23 cellular contexts compared by ENCODE assay signal in the genomic region with DNA sequence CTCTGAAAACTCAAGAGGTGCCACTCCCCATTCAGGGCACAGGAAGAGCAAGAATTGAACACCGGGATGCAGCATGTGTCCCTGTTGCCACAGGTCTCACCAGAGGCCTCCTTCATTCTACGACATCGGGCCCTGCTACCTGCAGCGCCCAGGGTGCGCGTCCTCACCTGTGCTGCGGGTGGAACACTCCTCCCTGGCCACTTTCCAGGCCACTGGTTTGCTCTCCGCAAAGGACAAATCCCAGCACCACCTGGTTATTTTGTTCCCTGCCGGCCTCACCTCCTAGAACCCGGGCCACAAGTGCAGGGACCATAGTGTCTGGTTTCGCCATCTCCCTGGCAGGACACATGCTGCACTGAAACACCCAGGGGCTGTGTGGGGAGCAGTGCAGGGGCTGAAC. TPM values are rescaled to one million over a fixed set of nuclear protein-coding genes. Genes with fewer than 3 reads are reported as not detected.
DNase-seq lines count a peak whose midpoint lies in the region; ATAC-seq and TF ChIP-seq lines count a peak whose summit lies in the region.
"Had no signal": no experiment of that assay in that cellular context is flagged by ENCODE, and none has a peak within 500 bp of the region (broad histone marks: within the 10 kb centered on the region; RNA-seq: fewer than 3 reads in every experiment).

No MANE protein-coding gene starts in this region.

- H2BK5ac ChIP-seq in IMR-90 (ENCODE audit: low read depth, low read length, poor library complexity, severe bottlenecking) = no peak overlapping the region
- H2BK5ac ChIP-seq in mesenchymal stem cell (ENCODE audit: low read depth, low read length, poor library complexity, severe bottlenecking) = no peak overlapping the region

- H3K79me1 ChIP-seq in IMR-90 (ENCODE audit: low read depth in 1 of 2, low read length in 2 of 2) (peaks cover 0 to 10% of the 10 kb centered on the region in 2 experiments; a peak in 2 of 4 replicates), mesenchymal stem cell (replicated peaks; ENCODE audit: low read length, poor library complexity, severe bottlenecking) (no peaks in the 10 kb centered on the region)

- no peaks in the 10 kb centered on the region for H3K27me3 ChIP-seq in IMR-90 (ENCODE audit: control insufficient read depth, insufficient read depth, low read length)
- H3K27me3 ChIP-seq in mesenchymal stem cell (ENCODE audit: control insufficient read depth in 1 of 2, insufficient read depth in 1 of 2, low read length in 2 of 2) = peaks cover 0 to 21% of the 10 kb centered on the region in 2 experiments
- H3K27me3 ChIP-seq: MG63 had no signal

- H3K27ac Mint-ChIP-seq in activated naive CD8-positive, alpha-beta T cell = peak overlapping the region; percentile 6
- no peak overlapping the region for H3K27ac Mint-ChIP-seq in activated naive CD8-positive, alpha-beta T cell treated with anti-CD3 and anti-CD28 coated beads for 36 hours
- H3K27ac Mint-ChIP-seq in type B pancreatic cell = peak overlapping the region; percentile 43
- H3K27ac Mint-ChIP-seq: T-cell had no signal

- H3K27ac ChIP-seq in IMR-90 (ENCODE audit: insufficient read depth, low read length) = no peak overlapping the region
- no peak overlapping the region for H3K27ac ChIP-seq in mesenchymal stem cell (ENCODE audit: low read length, poor library complexity, severe bottlenecking)
- H3K27ac ChIP-seq: C4-2B had no signal

- H4K91ac ChIP-seq in IMR-90 (ENCODE audit: insufficient read depth, low read depth, low read length) = no peak overlapping the region
- no peak overlapping the region for H4K91ac ChIP-seq in mesenchymal stem cell (ENCODE audit: low read length)

- no peak for TF ChIP-seq POLR2A in IMR-90 (IDR thresholded peaks at IDR 0.05; ENCODE audit: low read depth, low read length)

- no peak overlapping the region for H3K56ac ChIP-seq in IMR-90 (ENCODE audit: extremely low read depth, insufficient read depth, low read length)

- no peak for TF ChIP-seq CTCF in IMR-90 (conservative IDR thresholded peaks at IDR 0.05; ENCODE audit: low read depth, low read length)
- no peak for TF ChIP-seq CTCF in type B pancreatic cell (conservative IDR thresholded peaks at IDR 0.05)

- 80% methylated on average over 9 of the region's 11 CpGs; no CpG with 5 or more reads in 1 of the 2 experiments for WGBS in IMR-90 (ENCODE audit: extremely low coverage in 2 of 2, insufficient read length in 1 of 2), 2 experiments
- WGBS in mesenchymal stem cell = 92% methylated on average over 11 of the region's 11 CpGs

- TF ChIP-seq RAD21 in IMR-90 (IDR thresholded peaks at IDR 0.05; ENCODE audit: low read length) = no peak

- H3K36me3 Mint-ChIP-seq in activated naive CD8-positive, alpha-beta T cell = no peaks in the 10 kb centered on the region
- H3K36me3 Mint-ChIP-seq in activated naive CD8-positive, alpha-beta T cell treated with anti-CD3 and anti-CD28 coated beads for 36 hours = peaks cover 2% of the 10 kb centered on the region
- H3K36me3 Mint-ChIP-seq in type B pancreatic cell = peaks cover 3% of the 10 kb centered on the region

- H3K4me1 ChIP-seq in IMR-90 (ENCODE audit: control insufficient read depth, insufficient read depth, low read length) (peaks cover 13% of the 10 kb centered on the region), mesenchymal stem cell (ENCODE audit: control insufficient read depth, insufficient read depth, low read depth, low read length) (peaks cover 29% of the 10 kb centered on the region)

- no peak overlapping the region for H3K4me3 ChIP-seq in IMR-90 (ENCODE audit: insufficient read depth, low read depth, low read length)
- no peak overlapping the region for H3K4me3 ChIP-seq in mesenchymal stem cell (ENCODE audit: insufficient read depth in 1 of 2, low read depth in 1 of 2, low read length in 2 of 2)
- H3K4me3 ChIP-seq: MG63 had no signal

- H3K36me3 ChIP-seq in IMR-90 (ENCODE audit: control insufficient read depth, insufficient read depth, low read length) (peaks cover 41% of the 10 kb centered on the region; the same call in 1 of the 2 replicates), mesenchymal stem cell (ENCODE audit: control insufficient read depth in 1 of 2, insufficient read depth in 2 of 2, low read depth in 1 of 2, low read length in 2 of 2) (peaks cover 28 to 43% of the 10 kb centered on the region in 2 experiments)

- H2AFZ ChIP-seq in IMR-90 (replicated peaks; ENCODE audit: low read length, poor library complexity) (peak overlapping the region; percentile 58), mesenchymal stem cell (ENCODE audit: low read depth, low read length) (no peak overlapping the region)

- H4K20me1 ChIP-seq in IMR-90 (ENCODE audit: insufficient read depth, low read length) = peaks cover 5% of the 10 kb centered on the region

- H3K9me3 ChIP-seq in IMR-90 (ENCODE audit: control insufficient read depth, insufficient read depth, low read length) = no peaks in the 10 kb centered on the region
- H3K9me3 ChIP-seq in mesenchymal stem cell (ENCODE audit: control insufficient read depth, low read length) = no peaks in the 10 kb centered on the region
- H3K9me3 ChIP-seq: Caco-2, MG63 had no signal

- H3K9me3 Mint-ChIP-seq in activated naive CD8-positive, alpha-beta T cell (ENCODE audit: low read depth) = no peaks in the 10 kb centered on the region
- no peaks in the 10 kb centered on the region for H3K9me3 Mint-ChIP-seq in activated naive CD8-positive, alpha-beta T cell treated with anti-CD3 and anti-CD28 coated beads for 36 hours
- peaks cover 4% of the 10 kb centered on the region for H3K9me3 Mint-ChIP-seq in type B pancreatic cell
- H3K9me3 Mint-ChIP-seq: T-cell had no signal

- dilution Hi-C loops in IMR-90 (cut with HindIII; ENCODE audit: low sequenced_read_pairs, unreplicated experiment) = no loop called here

- intact Hi-C loops in IMR-90 (cut with micrococcal nuclease) = loop anchor here (5.0 kb wide), 2 partner anchors 118 to 158 kb away; partner anchors contain the start of genes FLNA and TAFAZZIN

- ATAC-seq in IMR-90 (ENCODE audit: low read depth) = no peak
- ATAC-seq: HCT116, PC-3, SK-N-SH treated with all-trans-retinoic acid at 6 μM for 48 hours, T-cell had no signal

- H3K4ac ChIP-seq in IMR-90 (ENCODE audit: low read depth, low read length) = no peak overlapping the region
- no peak overlapping the region for H3K4ac ChIP-seq in mesenchymal stem cell (ENCODE audit: low read depth in 1 of 2, low read length in 2 of 2)

- DNase-seq in activated naive CD8-positive, alpha-beta T cell treated with anti-CD3 and anti-CD28 coated beads for 36 hours = no peak
- DNase-seq in IMR-90 = no peak
- DNase-seq in mesenchymal stem cell = no peak
- DNase-seq in type B pancreatic cell (ENCODE audit: extremely low spot score, unreplicated experiment) = no peak
- no peak for DNase-seq in AG08396 (ENCODE audit: low spot score)
- no peak for DNase-seq in T-helper 1 cell
- DNase-seq: ACHN, AML-193, Caco-2, GOT3, Kasumi-1, MG63, NCI-H1092, NCI-H2081, NCI-H774, PC-3, RPMI8226, SIG-M5, T-cell had no signal

- no peak overlapping the region for H4K8ac ChIP-seq in IMR-90 (ENCODE audit: low read depth in 2 of 2, low read length in 2 of 2)
- no peak overlapping the region for H4K8ac ChIP-seq in mesenchymal stem cell (ENCODE audit: low read length)

- H2AK9ac ChIP-seq in IMR-90 (replicated peaks; ENCODE audit: low read depth, low read length, poor library complexity) = peak overlapping the region; percentile 42

- POLR2A ChIA-PET in IMR-90 (lab: Charles Lee; ENCODE audit: unreplicated experiment) = no interaction called here

- no peak overlapping the region for H2BK12ac ChIP-seq in mesenchymal stem cell (ENCODE audit: low read length in 2 of 2)

- H3K4me2 ChIP-seq in IMR-90 (ENCODE audit: low read depth, low read length) (no peak overlapping the region), mesenchymal stem cell (ENCODE audit: low read length, poor library complexity, severe bottlenecking) (no peak overlapping the region)

- H3K14ac ChIP-seq in IMR-90 (replicated peaks; ENCODE audit: low read depth, low read length) (no peak overlapping the region), mesenchymal stem cell (ENCODE audit: low read length in 2 of 2) (no peak overlapping the region)

- H3K18ac ChIP-seq in IMR-90 (ENCODE audit: low read depth, low read length) (no peak overlapping the region), mesenchymal stem cell (ENCODE audit: low read depth in 1 of 2, low read length in 2 of 2) (no peak overlapping the region)

- no peak overlapping the region for H3K9ac ChIP-seq in IMR-90 (ENCODE audit: low read depth, low read length)
- no peak overlapping the region for H3K9ac ChIP-seq in mesenchymal stem cell (ENCODE audit: low read length)

- H2BK15ac ChIP-seq in IMR-90 (ENCODE audit: low read depth, low read length) (no peak overlapping the region), mesenchymal stem cell (ENCODE audit: low read depth, poor library complexity, severe bottlenecking) (peak overlapping the region; percentile 30)

- no peak overlapping the region for H2BK120ac ChIP-seq in IMR-90 (ENCODE audit: low read depth, low read length)
- no peak overlapping the region for H2BK120ac ChIP-seq in mesenchymal stem cell (ENCODE audit: low read depth, low read length)

- CTCF ChIA-PET in IMR-90 (lab: Yijun Ruan, JAX) = no interaction called here

- in situ Hi-C loops in IMR-90 (cut with MboI; ENCODE audit: low sequenced_read_pairs) = loop anchor here (25.0 kb wide), 1 partner anchor 1568 kb away; no protein-coding TSS in a partner anchor

- BruUV-seq in IMR-90 (replicated peaks; lab: Mats Ljungman, UMichigan) = no TSS peak

- H3K4me3 Mint-ChIP-seq in activated naive CD8-positive, alpha-beta T cell = no peak overlapping the region
- H3K4me3 Mint-ChIP-seq in activated naive CD8-positive, alpha-beta T cell treated with anti-CD3 and anti-CD28 coated beads for 36 hours = no peak overlapping the region
- no peak overlapping the region for H3K4me3 Mint-ChIP-seq in type B pancreatic cell
- H3K4me3 Mint-ChIP-seq: T-cell had no signal

- peaks cover 17% of the 10 kb centered on the region for H3K4me1 Mint-ChIP-seq in activated naive CD8-positive, alpha-beta T cell (ENCODE audit: low read depth)
- H3K4me1 Mint-ChIP-seq in activated naive CD8-positive, alpha-beta T cell treated with anti-CD3 and anti-CD28 coated beads for 36 hours = peaks cover 15% of the 10 kb centered on the region
- H3K4me1 Mint-ChIP-seq in type B pancreatic cell (ENCODE audit: unreplicated experiment) = no peaks in the 10 kb centered on the region

- no peak overlapping the region for H4K5ac ChIP-seq in IMR-90 (ENCODE audit: low read depth, low read length)

- H2AK5ac ChIP-seq in IMR-90 (ENCODE audit: low read depth, low read length) (no peak overlapping the region), mesenchymal stem cell (ENCODE audit: low read length, severe bottlenecking) (no peak overlapping the region)

- 0 out of 2 replicates have a peak, but pooled peaks cover 2% of the 10 kb centered on the region for H3K9me1 ChIP-seq in IMR-90 (ENCODE audit: insufficient read depth, low read length)

- H2BK20ac ChIP-seq in IMR-90 (ENCODE audit: low read depth, low read length) = no peak overlapping the region

- H3K23ac ChIP-seq in IMR-90 (ENCODE audit: low read depth, low read length) (no peak overlapping the region), mesenchymal stem cell (ENCODE audit: low read length in 2 of 2) (no peak overlapping the region)

- no peaks in the 10 kb centered on the region for H3K27me3 Mint-ChIP-seq in activated naive CD8-positive, alpha-beta T cell
- no peaks in the 10 kb centered on the region for H3K27me3 Mint-ChIP-seq in activated naive CD8-positive, alpha-beta T cell treated with anti-CD3 and anti-CD28 coated beads for 36 hours
- no peaks in the 10 kb centered on the region for H3K27me3 Mint-ChIP-seq in type B pancreatic cell

RNA-seq across cellular contexts. Expression of gene FAM3A, which starts 14.3 kb away (rescaled TPM):
- 10 to 100 TPM; 26.8 to 27.3 TPM for total RNA-seq in activated naive CD8-positive, alpha-beta T cell treated with anti-CD3 and anti-CD28 coated beads for 36 hours
- total RNA-seq in IMR-90 (2012; rRNA removed) = 14.0 and 15.0 TPM in 2 replicates
- polyA plus RNA-seq in IMR-90 (2012; rRNA removed) = 47.2 and 52.0 TPM in 2 replicates
- 35.3 and 65.1 TPM in 2 replicates for polyA plus RNA-seq in IMR-90 (2012; cell fraction: cytosol; rRNA removed)
- 99.5 and 206 TPM in 2 replicates for polyA plus RNA-seq in IMR-90 (2012; cell fraction: nucleus; rRNA removed; ENCODE audit: low replicate concordance)
- polyA plus RNA-seq in mesenchymal stem cell (2013, experiment 1 of 2) = 27.0 TPM
- polyA plus RNA-seq in mesenchymal stem cell (2013, experiment 2 of 2) = 24.3 TPM
- 34.1 and 35.9 TPM in 2 replicates for total RNA-seq in type B pancreatic cell (ENCODE audit: low replicate concordance)

RNA-seq across cellular contexts. Expression of gene G6PD, which starts 16.4 kb away (rescaled TPM):
- 10 to 100 TPM; 89.9 to 92.4 TPM for total RNA-seq in activated naive CD8-positive, alpha-beta T cell treated with anti-CD3 and anti-CD28 coated beads for 36 hours
- total RNA-seq in IMR-90 (2012; rRNA removed) (60.0 and 77.1 TPM in 2 replicates), type B pancreatic cell (ENCODE audit: low replicate concordance) (41.3 and 57.9 TPM in 2 replicates)
- 174 and 213 TPM in 2 replicates for polyA plus RNA-seq in IMR-90 (2012; rRNA removed)
- 127 and 234 TPM in 2 replicates for polyA plus RNA-seq in IMR-90 (2012; cell fraction: cytosol; rRNA removed)
- polyA plus RNA-seq in IMR-90 (2012; cell fraction: nucleus; rRNA removed; ENCODE audit: low replicate concordance) = 185 and 431 TPM in 2 replicates
- polyA plus RNA-seq in mesenchymal stem cell (2013, experiment 1 of 2) = 165 TPM
- polyA plus RNA-seq in mesenchymal stem cell (2013, experiment 2 of 2) = 165 TPM

RNA-seq across cellular contexts. Expression of gene IKBKG, which starts 17.1 kb away (rescaled TPM):
- 10 to 100 TPM; 31.1 to 32.5 TPM for total RNA-seq in activated naive CD8-positive, alpha-beta T cell treated with anti-CD3 and anti-CD28 coated beads for 36 hours
- total RNA-seq in IMR-90 (2012; rRNA removed) (13.9 and 16.5 TPM in 2 replicates), type B pancreatic cell (ENCODE audit: low replicate concordance) (14.6 and 15.5 TPM in 2 replicates)
- polyA plus RNA-seq in IMR-90 (2012; rRNA removed) = 38.2 and 41.3 TPM in 2 replicates
- polyA plus RNA-seq in IMR-90 (2012; cell fraction: cytosol; rRNA removed) = 61.0 and 68.3 TPM in 2 replicates
- polyA plus RNA-seq in IMR-90 (2012; cell fraction: nucleus; rRNA removed; ENCODE audit: low replicate concordance) = 60.9 and 124 TPM in 2 replicates
- 23.0 TPM for polyA plus RNA-seq in mesenchymal stem cell (2013, experiment 1 of 2)
- polyA plus RNA-seq in mesenchymal stem cell (2013, experiment 2 of 2) = 21.9 TPM

RNA-seq across cellular contexts. Expression of gene SLC10A3, which starts 39.9 kb away (rescaled TPM):
- total RNA-seq in activated naive CD8-positive, alpha-beta T cell treated with anti-CD3 and anti-CD28 coated beads for 36 hours = 10 to 100 TPM; 18.0 to 19.0 TPM
- total RNA-seq in IMR-90 (2012; rRNA removed) (15.2 and 16.1 TPM in 2 replicates), type B pancreatic cell (ENCODE audit: low replicate concordance) (13.0 and 23.0 TPM in 2 replicates)
- 24.6 and 26.9 TPM in 2 replicates for polyA plus RNA-seq in IMR-90 (2012; rRNA removed)
- 12.0 and 39.4 TPM in 2 replicates for polyA plus RNA-seq in IMR-90 (2012; cell fraction: cytosol; rRNA removed)
- polyA plus RNA-seq in IMR-90 (2012; cell fraction: nucleus; rRNA removed; ENCODE audit: low replicate concordance) = 12.8 and 26.1 TPM in 2 replicates
- polyA plus RNA-seq in mesenchymal stem cell (2013, experiment 1 of 2) = 27.5 TPM
- 27.3 TPM for polyA plus RNA-seq in mesenchymal stem cell (2013, experiment 2 of 2)

RNA-seq across cellular contexts. Expression of gene UBL4A, which starts 43.9 kb away (rescaled TPM):
- total RNA-seq in activated naive CD8-positive, alpha-beta T cell treated with anti-CD3 and anti-CD28 coated beads for 36 hours = 10 to 100 TPM; 53.2 to 54.7 TPM
- total RNA-seq in IMR-90 (2012; rRNA removed) (21.4 and 28.3 TPM in 2 replicates), type B pancreatic cell (ENCODE audit: low replicate concordance) (23.3 and 28.7 TPM in 2 replicates)
- polyA plus RNA-seq in IMR-90 (2012; rRNA removed) = 22.2 and 24.6 TPM in 2 replicates
- 17.4 and 24.0 TPM in 2 replicates for polyA plus RNA-seq in IMR-90 (2012; cell fraction: cytosol; rRNA removed)
- polyA plus RNA-seq in IMR-90 (2012; cell fraction: nucleus; rRNA removed; ENCODE audit: low replicate concordance) = 12.6 and 22.4 TPM in 2 replicates
- 17.7 TPM for polyA plus RNA-seq in mesenchymal stem cell (2013, experiment 1 of 2)
- 18.3 TPM for polyA plus RNA-seq in mesenchymal stem cell (2013, experiment 2 of 2)
